In genomic region chr2:134861173-134861572, GRCh38 we compare ENCODE assay signal across 21 cellular contexts. TPM values are rescaled to one million over a fixed set of nuclear protein-coding genes. Genes with fewer than 3 reads are reported as not detected.
A peak's percentile ranks its signal among the peaks of the same experiment; 100 is the strongest.
DNase-seq lines count a peak whose midpoint lies in the region; ATAC-seq and TF ChIP-seq lines count a peak whose summit lies in the region.
"Had no signal": no experiment of that assay in that cellular context is flagged by ENCODE, and none has a peak within 500 bp of the region (broad histone marks: within the 10 kb centered on the region; RNA-seq: fewer than 3 reads in every experiment).

No MANE protein-coding gene starts in this region.

- H3K9me3 ChIP-seq in left lung (no peaks in the 10 kb centered on the region), lower lobe of right lung (no peaks in the 10 kb centered on the region), neural progenitor cell (ENCODE audit: low read depth) (no peaks in the 10 kb centered on the region)

- peak; percentile 81 for ATAC-seq in left lung
- peak; percentile 48 to 51 for ATAC-seq in lower lobe of right lung
- no peak for ATAC-seq in GM18861 (IDR thresholded peaks at IDR 0.05; ENCODE audit: unreplicated experiment)

- H3K36me3 ChIP-seq in left lung (no peaks in the 10 kb centered on the region), lower lobe of right lung (no peaks in the 10 kb centered on the region), neural progenitor cell (no peaks in the 10 kb centered on the region)

- H3K4me3 ChIP-seq in left lung, result no peak overlapping the region
- no peak overlapping the region for H3K4me3 ChIP-seq in lower lobe of right lung
- H3K4me3 ChIP-seq in neural progenitor cell, result no peak overlapping the region
- H3K4me3 ChIP-seq in foreskin fibroblast (ENCODE audit: low read depth in 1 of 2, low read length in 2 of 2), result no peak overlapping the region
- H3K4me3 ChIP-seq: GM23248 had no signal

- DNase-seq in left lung (no peak), lower lobe of right lung (no peak), neural progenitor cell (ENCODE audit: low spot score) (no peak), NCI-H187 (lab: John Stamatoyannopoulos, UW) (no peak), foreskin fibroblast (no peak)
- DNase-seq: C1 segment of cervical spinal cord; Calu3; CD4-positive, alpha-beta memory T cell; COR-L47; DMS53; DMS79 treated with DMSO at 0.1 percent for 48 hours; GF-D8; GM23248; H7; HCEC 1CT had no signal

- H3K4me2 ChIP-seq in neural progenitor cell, result no peak overlapping the region

- H3K36me3 Mint-ChIP-seq in neural progenitor cell, result no peaks in the 10 kb centered on the region
- H3K36me3 Mint-ChIP-seq: CD4-positive, alpha-beta memory T cell had no signal

- no peak overlapping the region for H3K27ac ChIP-seq in left lung
- no peak overlapping the region for H3K27ac ChIP-seq in lower lobe of right lung
- no peak overlapping the region for H3K27ac ChIP-seq in neural progenitor cell
- H3K27ac ChIP-seq: GM23248 had no signal

- H2AFZ ChIP-seq in neural progenitor cell (replicated peaks), result no peak overlapping the region
- H2AFZ ChIP-seq: GM23248 had no signal

- H3K27ac Mint-ChIP-seq in neural progenitor cell, result peak overlapping the region; percentile 53

- peaks cover 2% of the 10 kb centered on the region for H3K27me3 Mint-ChIP-seq in neural progenitor cell (ENCODE audit: insufficient read depth, low read depth)
- H3K27me3 Mint-ChIP-seq: CD4-positive, alpha-beta memory T cell had no signal

- no peaks in the 10 kb centered on the region for H3K4me1 ChIP-seq in left lung
- no peaks in the 10 kb centered on the region for H3K4me1 ChIP-seq in lower lobe of right lung
- no peaks in the 10 kb centered on the region for H3K4me1 ChIP-seq in neural progenitor cell

- intact Hi-C loops in left lung (cut with DNase I) (no loop called here), lower lobe of right lung (cut with DNase I) (no loop called here)

- H3F3A ChIP-seq in neural progenitor cell (ENCODE audit: low read depth), result no peaks in the 10 kb centered on the region

- H3K27me3 ChIP-seq in left lung, result no peaks in the 10 kb centered on the region
- no peaks in the 10 kb centered on the region for H3K27me3 ChIP-seq in lower lobe of right lung (ENCODE audit: low read depth)
- H3K27me3 ChIP-seq in neural progenitor cell, result no peaks in the 10 kb centered on the region

- H3K4me3 Mint-ChIP-seq in neural progenitor cell, result no peak overlapping the region
- H3K4me3 Mint-ChIP-seq: CD4-positive, alpha-beta memory T cell had no signal

- H3K9me3 Mint-ChIP-seq in neural progenitor cell, result no peaks in the 10 kb centered on the region
- H3K9me3 Mint-ChIP-seq: CD4-positive, alpha-beta memory T cell had no signal

- no peaks in the 10 kb centered on the region for H4K20me1 ChIP-seq in neural progenitor cell (ENCODE audit: low read depth)

- H3K4me1 Mint-ChIP-seq in neural progenitor cell, result no peaks in the 10 kb centered on the region
- H3K4me1 Mint-ChIP-seq: CD4-positive, alpha-beta memory T cell had no signal

- TF ChIP-seq CTCF in left lung (IDR thresholded peaks at IDR 0.05) (no peak), lower lobe of right lung (IDR thresholded peaks at IDR 0.05) (no peak), neural progenitor cell (IDR thresholded peaks at IDR 0.05) (no peak), foreskin fibroblast (IDR thresholded peaks at IDR 0.05; ENCODE audit: low read depth, low read length) (no peak)

- H3K79me2 ChIP-seq in neural progenitor cell (ENCODE audit: low read depth), result no peaks in the 10 kb centered on the region

- H3K9ac ChIP-seq in neural progenitor cell, result no peak overlapping the region
- H3K9ac ChIP-seq: GM23248 had no signal

RNA-seq across cellular contexts. Expression of gene ACMSD, which starts 22.8 kb away (rescaled TPM):
- total RNA-seq in left lung (not detected), lower lobe of right lung (not detected), neural progenitor cell (ENCODE audit: low replicate concordance) (not detected in 2 replicates)
- total RNA-seq: A172; A673; Calu3; CD4-positive, alpha-beta memory T cell; Daoy; G401; GM23248; H1; H7 had no signal

RNA-seq across cellular contexts. Expression of gene CCNT2, which starts 57.4 kb away (rescaled TPM):
- 10 to 100 TPM; 29.3 to 40.6 TPM for total RNA-seq in left lung
- 44.0 TPM for total RNA-seq in lower lobe of right lung
- 62.3 and 108 TPM in 2 replicates for total RNA-seq in neural progenitor cell (ENCODE audit: low replicate concordance)
